ENCODE assay signal across 15 cellular contexts in genomic region chr6:167560673-167561569, GRCh38.
"Had no signal": no experiment of that assay in that cellular context is flagged by ENCODE, and none has a peak within 500 bp of the region (broad histone marks: within the 10 kb centered on the region; RNA-seq: fewer than 3 reads in every experiment).

No MANE protein-coding gene starts in this region.

- H3K36me3 ChIP-seq: adrenal gland, gastrocnemius medialis, lower lobe of right lung, upper lobe of right lung had no signal

- H3K4me3 ChIP-seq: adrenal gland, coronary artery, gastrocnemius medialis, lower lobe of right lung, upper lobe of right lung had no signal

- H3K9me3 ChIP-seq: upper lobe of right lung had no signal

- H3K27me3 ChIP-seq: adrenal gland, gastrocnemius medialis, upper lobe of right lung had no signal

- H3K4me3 Mint-ChIP-seq: activated CD8-positive, alpha-beta T cell treated with anti-CD3 and anti-CD28 coated beads, Interleukin-2, amount 10 ng/mL, durations not matched to agents 7 days and 5 days; naive thymus-derived CD8-positive, alpha-beta T cell; stimulated activated naive CD8-positive, alpha-beta T cell treated with anti-CD3 and anti-CD28 coated beads, Interleukin-15, Interleukin-2, amounts not matched to agents 100 ng/mL and 50 ng/mL, for 24 hours had no signal

- H3K4me1 ChIP-seq: adrenal gland, upper lobe of right lung had no signal

- H3K27ac ChIP-seq: adrenal gland, coronary artery, gastrocnemius medialis, lower lobe of right lung, upper lobe of right lung had no signal

- ATAC-seq: activated CD8-positive, alpha-beta T cell treated with anti-CD3 and anti-CD28 coated beads, Interleukin-2, amount 10 ng/mL, durations not matched to agents 7 days and 5 days; gastrocnemius medialis; lower lobe of right lung; naive thymus-derived CD8-positive, alpha-beta T cell; upper lobe of right lung had no signal

- H3K27ac Mint-ChIP-seq: activated CD8-positive, alpha-beta T cell treated with anti-CD3 and anti-CD28 coated beads, Interleukin-2, amount 10 ng/mL, durations not matched to agents 7 days and 5 days; naive thymus-derived CD8-positive, alpha-beta T cell; stimulated activated naive CD8-positive, alpha-beta T cell treated with anti-CD3 and anti-CD28 coated beads, Interleukin-15, Interleukin-2, amounts not matched to agents 100 ng/mL and 50 ng/mL, for 24 hours had no signal

- DNase-seq: activated CD4-positive, alpha-beta T cell treated with anti-CD3 and anti-CD28 coated beads for 4 hours; activated CD8-positive, alpha-beta memory T cell treated with anti-CD3 and anti-CD28 coated beads, Interleukin-2, amount 50 U/mL, for 48 hours; activated CD8-positive, alpha-beta T cell treated with anti-CD3 and anti-CD28 coated beads, Interleukin-2, amount 10 ng/mL, durations not matched to agents 7 days and 5 days; activated naive CD4-positive, alpha-beta T cell treated with anti-CD3 and anti-CD28 coated beads, Interleukin-2, amount 50 U/mL, for 16 hours; caudate nucleus; effector CD4-positive, alpha-beta T cell; gastrocnemius medialis; hippocampal formation; lower lobe of right lung; naive thymus-derived CD8-positive, alpha-beta T cell; stimulated activated CD4-positive, alpha-beta T cell treated with anti-CD3 and anti-CD28 coated beads, Interleukin-2, amount 100 ng/mL, for 48 hours; upper lobe of right lung had no signal

- H3K4me1 Mint-ChIP-seq: naive thymus-derived CD8-positive, alpha-beta T cell had no signal

- H3K27me3 Mint-ChIP-seq: stimulated activated naive CD8-positive, alpha-beta T cell treated with anti-CD3 and anti-CD28 coated beads, Interleukin-15, Interleukin-2, amounts not matched to agents 100 ng/mL and 50 ng/mL, for 24 hours had no signal
